In genomic region chr9:98399950-98400683, GRCh38 we compare ENCODE assay signal across 2 cellular contexts.
TF ChIP-seq lines count a peak whose summit lies in the region.

No MANE protein-coding gene starts in this region.

TF ChIP-seq in K562, 482 proteins besides CTCF, POLR2A, EP300 and RAD21 (continued from another document):
- TF ChIP-seq BCOR (IDR thresholded peaks at IDR 0.05) (0 out of 2 replicates have a peak, but pooled peaks have one; percentile 16), TCF7 (IDR thresholded peaks at IDR 0.05; ENCODE audit: borderline replicate concordance) (no peak)

TF ChIP-seq in SK-N-SH, 30 proteins besides CTCF, POLR2A, EP300 and RAD21 (continued from another document):
- TF ChIP-seq USF2 (IDR thresholded peaks at IDR 0.05; ENCODE audit: borderline replicate concordance, low read depth, low read length) (no peak), GABPA (IDR thresholded peaks at IDR 0.05; ENCODE audit: low read depth) (no peak)
